7 cellular contexts compared by ENCODE assay signal in genomic region chr17:82917656-82918345, GRCh38.
DNase-seq lines count a peak whose midpoint lies in the region; ATAC-seq and TF ChIP-seq lines count a peak whose summit lies in the region.

No MANE protein-coding gene starts in this region.

- H2AFZ ChIP-seq in SK-N-SH (ENCODE audit: low read depth) = no peak overlapping the region

- no peaks in the 10 kb centered on the region for H4K20me1 ChIP-seq in SK-N-SH (ENCODE audit: insufficient read depth)

- ATAC-seq in HG02642 (IDR thresholded peaks at IDR 0.05; ENCODE audit: poor library complexity, unreplicated experiment) = no peak

- peak; percentile 56 for TF ChIP-seq RAD21 in SK-N-SH (IDR thresholded peaks at IDR 0.05; ENCODE audit: low read length)

- no peaks in the 10 kb centered on the region for H3F3A ChIP-seq in SK-N-SH (replicated peaks; ENCODE audit: insufficient read depth)

- 91% methylated on average over 22 of the region's 22 CpGs for WGBS in SK-N-SH (ENCODE audit: low lambda C conversion rate)

- POLR2A ChIA-PET in SK-N-SH (lab: Yijun Ruan, JAX) = interaction anchor here (0.9 kb wide), 1 partner anchor 136 kb away, joined by 3 read pairs; no protein-coding TSS in a partner anchor

- no peak overlapping the region for H3K4me3 ChIP-seq in SK-N-SH (ENCODE audit: low read depth in 2 of 2, low read length in 1 of 2)

- DNase-seq in GM13976 (ENCODE audit: low spot score) = peak; percentile 59
- DNase-seq in SK-N-SH = peak; percentile 83
- DNase-seq in endothelial cell (ENCODE audit: low spot score) = peak; percentile 67
- peak; percentile 19 for DNase-seq in stimulated activated CD4-positive, alpha-beta T cell treated with anti-CD3 and anti-CD28 coated beads, Interleukin-4, amount 100 ng/mL, for 24 hours
- DNase-seq in activated T-helper 1 cell treated with anti-CD3 and anti-CD28 coated beads, Interleukin-12 subunit alpha, Interleukin-12 subunit beta, Interleukin-2, Interleukin-4 antibody, amounts not matched to agents 30 ng/mL and 10 ng/mL and 1 ng/mL, durations not matched to agents 14 hours and 24 hours and 36 hours (ENCODE audit: low spot score) = no peak
- no peak for DNase-seq in NCI-H1417 treated with DMSO at 0.1 percent for 48 hours (lab: John Stamatoyannopoulos, UW)

- in situ Hi-C loops in GM13976 (cut with MboI; ENCODE audit: low sequenced_read_pairs, unreplicated experiment) = no loop called here

- H3K4me3 Mint-ChIP-seq in endothelial cell (ENCODE audit: unreplicated experiment) = no peak overlapping the region
- H3K4me3 Mint-ChIP-seq in activated T-helper 1 cell treated with anti-CD3 and anti-CD28 coated beads, Interleukin-12 subunit alpha, Interleukin-12 subunit beta, Interleukin-2, Interleukin-4 antibody, amounts not matched to agents 30 ng/mL and 10 ng/mL and 1 ng/mL, durations not matched to agents 14 hours and 24 hours and 36 hours = no peak overlapping the region

- H3K9ac ChIP-seq in SK-N-SH = no peak overlapping the region

- H3K9me2 ChIP-seq in SK-N-SH = no peaks in the 10 kb centered on the region

- H3K4me2 ChIP-seq in SK-N-SH = no peak overlapping the region

- peak; percentile 7 for TF ChIP-seq CTCF in GM13976 (IDR thresholded peaks at IDR 0.05; ENCODE audit: borderline replicate concordance, control extremely low read depth, extremely low read depth, insufficient read depth, missing control alignments)
- TF ChIP-seq CTCF in SK-N-SH (IDR thresholded peaks at IDR 0.05) = peak; percentile 58
- TF ChIP-seq CTCF in endothelial cell (IDR thresholded peaks at IDR 0.05; ENCODE audit: unreplicated experiment) = peak; percentile 59

- TF ChIP-seq EP300 in SK-N-SH (IDR thresholded peaks at IDR 0.05; ENCODE audit: borderline replicate concordance in 1 of 2, low read depth in 1 of 2, low read length in 1 of 2) = no peak

- CTCF ChIA-PET in SK-N-SH (lab: Yijun Ruan, JAX) = interaction anchor here (0.6 to 2.6 kb wide), 19 partner anchors 9 to 229 kb away, joined by 3 to 23 read pairs (median 4); no protein-coding TSS in a partner anchor

- H3K27ac ChIP-seq in SK-N-SH (ENCODE audit: low read depth in 2 of 2, low read length in 1 of 2) = no peak overlapping the region; a peak in 1 of 4 replicates

- peaks cover 13% of the 10 kb centered on the region for H3K27me3 Mint-ChIP-seq in endothelial cell (ENCODE audit: unreplicated experiment)
- no peaks in the 10 kb centered on the region for H3K27me3 Mint-ChIP-seq in activated T-helper 1 cell treated with anti-CD3 and anti-CD28 coated beads, Interleukin-12 subunit alpha, Interleukin-12 subunit beta, Interleukin-2, Interleukin-4 antibody, amounts not matched to agents 30 ng/mL and 10 ng/mL and 1 ng/mL, durations not matched to agents 14 hours and 24 hours and 36 hours (ENCODE audit: insufficient read depth)

- H3K9me3 Mint-ChIP-seq in endothelial cell (ENCODE audit: unreplicated experiment) = no peaks in the 10 kb centered on the region
- H3K9me3 Mint-ChIP-seq in activated T-helper 1 cell treated with anti-CD3 and anti-CD28 coated beads, Interleukin-12 subunit alpha, Interleukin-12 subunit beta, Interleukin-2, Interleukin-4 antibody, amounts not matched to agents 30 ng/mL and 10 ng/mL and 1 ng/mL, durations not matched to agents 14 hours and 24 hours and 36 hours = no peaks in the 10 kb centered on the region

- peaks cover 21% of the 10 kb centered on the region for H3K36me3 Mint-ChIP-seq in endothelial cell (ENCODE audit: low read depth, unreplicated experiment)
- H3K36me3 Mint-ChIP-seq in activated T-helper 1 cell treated with anti-CD3 and anti-CD28 coated beads, Interleukin-12 subunit alpha, Interleukin-12 subunit beta, Interleukin-2, Interleukin-4 antibody, amounts not matched to agents 30 ng/mL and 10 ng/mL and 1 ng/mL, durations not matched to agents 14 hours and 24 hours and 36 hours (ENCODE audit: low read depth) = peaks cover 23% of the 10 kb centered on the region

- no peaks in the 10 kb centered on the region for H3K27me3 ChIP-seq in SK-N-SH (ENCODE audit: insufficient read depth)

- peaks cover 9% of the 10 kb centered on the region for H3K4me1 Mint-ChIP-seq in endothelial cell (ENCODE audit: unreplicated experiment)
- no peaks in the 10 kb centered on the region for H3K4me1 Mint-ChIP-seq in activated T-helper 1 cell treated with anti-CD3 and anti-CD28 coated beads, Interleukin-12 subunit alpha, Interleukin-12 subunit beta, Interleukin-2, Interleukin-4 antibody, amounts not matched to agents 30 ng/mL and 10 ng/mL and 1 ng/mL, durations not matched to agents 14 hours and 24 hours and 36 hours (ENCODE audit: low read depth)

- no peaks in the 10 kb centered on the region for H3K4me1 ChIP-seq in SK-N-SH (ENCODE audit: control insufficient read depth in 1 of 2, insufficient read depth in 2 of 2, low read depth in 1 of 2, low read length in 1 of 2)

- H3K27ac Mint-ChIP-seq in endothelial cell (ENCODE audit: unreplicated experiment) = no peak overlapping the region
- H3K27ac Mint-ChIP-seq in activated T-helper 1 cell treated with anti-CD3 and anti-CD28 coated beads, Interleukin-12 subunit alpha, Interleukin-12 subunit beta, Interleukin-2, Interleukin-4 antibody, amounts not matched to agents 30 ng/mL and 10 ng/mL and 1 ng/mL, durations not matched to agents 14 hours and 24 hours and 36 hours = no peak overlapping the region

- H3K9me3 ChIP-seq in SK-N-SH = no peaks in the 10 kb centered on the region

- H3K36me3 ChIP-seq in SK-N-SH (replicated peaks in 1 of 2; ENCODE audit: control insufficient read depth in 1 of 2, insufficient read depth in 2 of 2, low read length in 1 of 2) = peaks cover 2 to 21% of the 10 kb centered on the region in 2 experiments

- intact Hi-C loops in activated T-helper 1 cell treated with anti-CD3 and anti-CD28 coated beads, Interleukin-12 subunit alpha, Interleukin-12 subunit beta, Interleukin-2, Interleukin-4 antibody, amounts not matched to agents 30 ng/mL and 10 ng/mL and 1 ng/mL, durations not matched to agents 14 hours and 24 hours and 36 hours (cut with micrococcal nuclease) = no loop called here

- H3K79me2 ChIP-seq in SK-N-SH (ENCODE audit: insufficient read depth) = no peaks in the 10 kb centered on the region

TF ChIP-seq in SK-N-SH, 30 proteins besides CTCF, POLR2A, EP300 and RAD21:
- TF ChIP-seq GATA2 (CRISPR knock-in tag; IDR thresholded peaks at IDR 0.05) (no peak), SMC3 (IDR thresholded peaks at IDR 0.05; ENCODE audit: low read depth, low read length) (peak; percentile 46)
TF ChIP-seq in SK-N-SH: peak in this region for 1.

Comparison
In these comparisons a context has a peak if more than half of its experiments do, and no peak if none do; other contexts are left out.
1. DNase-seq: peak in GM13976 (single experiment), SK-N-SH (single experiment), endothelial cell (single experiment) and stimulated activated CD4-positive, alpha-beta T cell treated with anti-CD3 and anti-CD28 coated beads, Interleukin-4, amount 100 ng/mL, for 24 hours (single experiment); none in activated T-helper 1 cell treated with anti-CD3 and anti-CD28 coated beads, Interleukin-12 subunit alpha, Interleukin-12 subunit beta, Interleukin-2, Interleukin-4 antibody, amounts not matched to agents 30 ng/mL and 10 ng/mL and 1 ng/mL, durations not matched to agents 14 hours and 24 hours and 36 hours (single experiment) and NCI-H1417 treated with DMSO at 0.1 percent for 48 hours (single experiment).
2. CTCF ChIP-seq: peak in every context shown above with its lines; median percentile 59 in endothelial cell; 58 in SK-N-SH; 7 in GM13976.